In genomic region chr9:97503862-97504210, GRCh38 we compare ENCODE assay signal across 21 cellular contexts. TPM values are rescaled to one million over a fixed set of nuclear protein-coding genes. Genes with fewer than 3 reads are reported as not detected.
DNase-seq lines count a peak whose midpoint lies in the region; ATAC-seq and TF ChIP-seq lines count a peak whose summit lies in the region.
"Had no signal": no experiment of that assay in that cellular context is flagged by ENCODE, and none has a peak within 500 bp of the region (broad histone marks: within the 10 kb centered on the region; RNA-seq: fewer than 3 reads in every experiment).

No MANE protein-coding gene starts in this region.

- no peak overlapping the region for H3K27ac Mint-ChIP-seq in immature natural killer cell
- H3K27ac Mint-ChIP-seq: stimulated activated naive CD8-positive, alpha-beta T cell treated with anti-CD3 and anti-CD28 coated beads, Interleukin-15, amount 100 ng/mL, for 72 hours had no signal

- peak overlapping the region; percentile 39 to 87 (median 67) for H3K27ac ChIP-seq in adrenal gland
- peak overlapping the region; percentile 81 for H3K27ac ChIP-seq in right cardiac atrium (ENCODE audit: low read length)
- H3K27ac ChIP-seq in stomach = peak overlapping the region; percentile 68 to 92 (median 86)
- H3K27ac ChIP-seq: SJCRH30 had no signal

- intact Hi-C loops in adrenal gland (cut with DNase I) (no loop called here), right cardiac atrium (cut with DNase I) (loop anchor here in 3 of 4 donors (2.0 to 10.0 kb wide), 2 partner anchors 53 to 91 kb away; no protein-coding TSS in a partner anchor), stomach (cut with DNase I; ENCODE audit: low total_unique reads) (no loop called here)

- TF ChIP-seq POLR2A in adrenal gland (IDR thresholded peaks at IDR 0.05) = no peak
- no peak for TF ChIP-seq POLR2A in stomach (IDR thresholded peaks at IDR 0.05)

- H3K4me1 ChIP-seq in adrenal gland (replicated peaks in 1 of 2) = peaks cover 32 to 52% of the 10 kb centered on the region in 2 donors
- H3K4me1 ChIP-seq in right cardiac atrium (ENCODE audit: control insufficient read depth, insufficient read depth, low read length) = peaks cover 16% of the 10 kb centered on the region
- peaks cover 23 to 60% (median 44%) of the 10 kb centered on the region in 4 donors for H3K4me1 ChIP-seq in stomach
- no peaks in the 10 kb centered on the region for H3K4me1 ChIP-seq in HAP-1
- H3K4me1 ChIP-seq: SJCRH30 had no signal

- 88 to 100% (median 95%) methylated on average over 1 of the region's 1 CpG for WGBS in adrenal gland, 4 donors
- 60% methylated on average over 1 of the region's 1 CpG for WGBS in right cardiac atrium
- 43 to 75% (median 45%) methylated on average over 1 of the region's 1 CpG for WGBS in stomach, 5 donors

- H3K36me3 ChIP-seq in adrenal gland (replicated peaks in 1 of 2) (no peaks in the 10 kb centered on the region), stomach (no peaks in the 10 kb centered on the region), HAP-1 (replicated peaks) (no peaks in the 10 kb centered on the region)
- H3K36me3 ChIP-seq: SJCRH30 had no signal

- H3K27me3 ChIP-seq in adrenal gland (no peaks in the 10 kb centered on the region), right cardiac atrium (ENCODE audit: control insufficient read depth, insufficient read depth) (no peaks in the 10 kb centered on the region), stomach (peaks cover 0 to 18% (median 18%) of the 10 kb centered on the region in 3 donors), HAP-1 (ENCODE audit: low read depth) (peaks cover 14% of the 10 kb centered on the region)

- no peak overlapping the region for H3K4me3 Mint-ChIP-seq in immature natural killer cell

- ATAC-seq in right cardiac atrium (no peak), HG02973 (IDR thresholded peaks at IDR 0.05; ENCODE audit: unreplicated experiment) (no peak), HG03378 (IDR thresholded peaks at IDR 0.05; ENCODE audit: unreplicated experiment) (no peak)
- ATAC-seq: stimulated activated naive CD8-positive, alpha-beta T cell treated with anti-CD3 and anti-CD28 coated beads, Interleukin-15, amount 100 ng/mL, for 72 hours had no signal

- peaks cover 19 to 21% of the 10 kb centered on the region in 2 donors for H3K4me1 Mint-ChIP-seq in immature natural killer cell

- peak overlapping the region; percentile 93 for H3K4me3 ChIP-seq in GM12875 (ENCODE audit: low read depth, low read length)
- peak overlapping the region in 1 of 4 donors; percentile 95 for H3K4me3 ChIP-seq in adrenal gland
- peak overlapping the region; percentile 91 for H3K4me3 ChIP-seq in right cardiac atrium (ENCODE audit: low read length)
- H3K4me3 ChIP-seq in stomach = peak overlapping the region in 2 of 4 donors; percentile 66 to 84
- no peak overlapping the region for H3K4me3 ChIP-seq in HAP-1
- H3K4me3 ChIP-seq: SJCRH30 had no signal

- in situ Hi-C loops in HAP-1 (cut with MboI; ENCODE audit: low sequenced_read_pairs) = no loop called here

- H3K9me3 Mint-ChIP-seq in immature natural killer cell = no peaks in the 10 kb centered on the region
- H3K9me3 Mint-ChIP-seq: central memory CD8-positive, alpha-beta T cell; stimulated activated naive CD8-positive, alpha-beta T cell treated with anti-CD3 and anti-CD28 coated beads, Interleukin-15, amount 100 ng/mL, for 72 hours had no signal

- DNase-seq in adrenal gland (no peak), right cardiac atrium (no peak), stomach (no peak), HAP-1 (ENCODE audit: low spot score in 2 of 2) (no peak), immature natural killer cell (no peak)
- DNase-seq: activated CD4-positive, CD25-positive, alpha-beta regulatory T cell treated with anti-CD3 and anti-CD28 coated beads, Interleukin-2, amount 50 U/mL, for 72 hours; activated CD8-positive, alpha-beta memory T cell treated with anti-CD3 and anti-CD28 coated beads for 24 hours; effector CD8-positive, alpha-beta T cell; hypothalamus; midbrain; NCI-H1105; NCI-H2107; NCI-H526 treated with DMSO at 0.1 percent for 48 hours; SJCRH30; stimulated activated CD4-positive, alpha-beta T cell treated with anti-CD3 and anti-CD28 coated beads, Interleukin-2, amount 100 ng/mL, for 24 hours; stimulated activated naive CD8-positive, alpha-beta T cell treated with anti-CD3 and anti-CD28 coated beads, Interleukin-15, amount 100 ng/mL, for 72 hours; T-helper 9 cell had no signal

- peaks cover 13 to 24% (median 18%) of the 10 kb centered on the region in 3 donors for H3K27me3 Mint-ChIP-seq in immature natural killer cell (ENCODE audit: low read depth in 3 of 3)

- TF ChIP-seq EP300 in stomach (IDR thresholded peaks at IDR 0.05) = no peak

- no peaks in the 10 kb centered on the region for H3K36me3 Mint-ChIP-seq in immature natural killer cell

- H3K9me3 ChIP-seq in adrenal gland (replicated peaks in 1 of 3) (no peaks in the 10 kb centered on the region), right cardiac atrium (ENCODE audit: control insufficient read depth, low read length) (no peaks in the 10 kb centered on the region), stomach (no peaks in the 10 kb centered on the region), HAP-1 (no peaks in the 10 kb centered on the region)
- H3K9me3 ChIP-seq: SJCRH30 had no signal

- TF ChIP-seq CTCF in GM12875 (IDR thresholded peaks at IDR 0.05; ENCODE audit: borderline replicate concordance, insufficient read depth, low read depth, low read length) (no peak), adrenal gland (IDR thresholded peaks at IDR 0.05) (no peak), stomach (IDR thresholded peaks at IDR 0.05) (no peak)

RNA-seq across cellular contexts. Expression of gene TMOD1, which starts 2.4 kb away (rescaled TPM):
- total RNA-seq in adrenal gland = 10 to 100 TPM; 51.5 to 91.2 (median 61.3) TPM
- polyA plus RNA-seq in adrenal gland = 10 to 100 TPM; 44.0 to 72.3 (median 59.4) TPM
- 100 to 1,000 TPM; 177 to 220 (median 208) TPM for total RNA-seq in right cardiac atrium
- polyA plus RNA-seq in right cardiac atrium = 184 TPM
- 10 to 100 TPM in 2 of 5 donors, 1 to 10 TPM in 3; 4.6 to 34.8 (median 9.6) TPM for total RNA-seq in stomach
- 10 to 100 TPM in 2 of 3 donors, 1 to 10 TPM in 1; 4.9 to 13.0 (median 12.8) TPM for polyA plus RNA-seq in stomach
- polyA plus RNA-seq in immature natural killer cell = 1 to 10 TPM; 1.7 to 4.8 (median 3.7) TPM

Comparison
In these comparisons a context has a peak if more than half of its experiments do, and no peak if none do; other contexts are left out.
1. intact Hi-C loops: an anchor here in right cardiac atrium (2.0 to 10.0 kb wide); none called in adrenal gland and stomach.